In the genomic region with DNA sequence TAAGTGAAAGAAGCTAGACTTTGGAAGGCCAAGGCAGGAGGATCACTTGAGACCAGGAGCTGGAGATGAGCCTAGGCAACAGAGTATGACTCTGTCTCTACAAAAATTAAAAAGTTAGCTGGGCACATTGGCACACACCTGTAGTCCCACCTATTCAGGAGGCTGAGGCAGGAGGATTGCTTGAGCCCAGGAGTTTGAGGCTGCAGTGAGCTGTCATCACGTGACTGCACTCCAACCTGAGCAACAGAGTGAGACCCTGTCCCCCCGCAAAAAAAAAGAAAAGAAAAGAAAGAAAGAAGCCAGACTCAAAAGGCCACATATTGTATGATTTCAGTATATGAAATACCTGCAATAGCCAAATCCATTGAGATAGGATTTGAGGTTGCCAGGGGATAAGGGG, we compare ENCODE assay signal across 8 cellular contexts. TPM values are rescaled to one million over a fixed set of nuclear protein-coding genes. Genes with fewer than 3 reads are reported as not detected.
"Had no signal": no experiment of that assay in that cellular context is flagged by ENCODE, and none has a peak within 500 bp of the region (broad histone marks: within the 10 kb centered on the region; RNA-seq: fewer than 3 reads in every experiment).

No MANE protein-coding gene starts in this region.

- H3K9ac ChIP-seq: KMS-11 had no signal

- FAIRE-seq: HTR-8/SVneo had no signal

- DNase-seq: IMR-90, KBM-7, KG1 had no signal

- H3K27ac ChIP-seq: HL-60, KMS-11 had no signal

- H3K4me2 ChIP-seq: KMS-11 had no signal

RNA-seq across cellular contexts. Expression of a gene that starts 24.7 kb away (rescaled TPM):
- total RNA-seq: HT1080, IMR-90 had no signal
- polyA plus RNA-seq: IgD-negative memory B cell had no signal

RNA-seq across cellular contexts. Expression of a gene that starts 43.7 kb away (rescaled TPM):
- total RNA-seq: IMR-90 had no signal
- polyA plus RNA-seq: IgD-negative memory B cell had no signal
